ENCODE assay signal across 1 cellular context in the genomic region with DNA sequence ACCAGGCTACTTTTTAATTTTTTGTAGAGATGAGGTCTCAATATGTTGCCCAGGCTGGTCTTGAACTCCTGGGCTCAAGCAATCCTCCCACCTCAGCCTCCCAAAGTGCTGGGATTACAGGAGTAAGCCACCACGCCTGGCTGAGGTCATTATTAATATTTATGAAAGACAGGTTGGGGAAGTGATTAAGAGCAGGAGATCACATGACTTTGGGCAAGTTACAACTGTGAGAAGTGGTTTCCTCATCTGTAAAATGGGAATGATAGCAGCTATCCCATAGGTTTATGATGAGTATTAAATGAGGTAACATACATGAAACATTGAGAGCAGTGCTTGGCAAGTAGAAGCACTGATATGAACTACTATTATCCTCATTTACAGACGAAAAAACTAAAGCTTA. TPM values are rescaled to one million over a fixed set of nuclear protein-coding genes. Genes with fewer than 3 reads are reported as not detected.
"Had no signal": no experiment of that assay in that cellular context is flagged by ENCODE, and none has a peak within 500 bp of the region (broad histone marks: within the 10 kb centered on the region; RNA-seq: fewer than 3 reads in every experiment).

No MANE protein-coding gene starts in this region.

RNA-seq across cellular contexts. Expression of gene SLC4A5, which starts 7.0 kb away (rescaled TPM):
- total RNA-seq: dermis blood vessel endothelial cell had no signal
